Comparison of ENCODE assay signal across 8 cellular contexts in the genomic region with DNA sequence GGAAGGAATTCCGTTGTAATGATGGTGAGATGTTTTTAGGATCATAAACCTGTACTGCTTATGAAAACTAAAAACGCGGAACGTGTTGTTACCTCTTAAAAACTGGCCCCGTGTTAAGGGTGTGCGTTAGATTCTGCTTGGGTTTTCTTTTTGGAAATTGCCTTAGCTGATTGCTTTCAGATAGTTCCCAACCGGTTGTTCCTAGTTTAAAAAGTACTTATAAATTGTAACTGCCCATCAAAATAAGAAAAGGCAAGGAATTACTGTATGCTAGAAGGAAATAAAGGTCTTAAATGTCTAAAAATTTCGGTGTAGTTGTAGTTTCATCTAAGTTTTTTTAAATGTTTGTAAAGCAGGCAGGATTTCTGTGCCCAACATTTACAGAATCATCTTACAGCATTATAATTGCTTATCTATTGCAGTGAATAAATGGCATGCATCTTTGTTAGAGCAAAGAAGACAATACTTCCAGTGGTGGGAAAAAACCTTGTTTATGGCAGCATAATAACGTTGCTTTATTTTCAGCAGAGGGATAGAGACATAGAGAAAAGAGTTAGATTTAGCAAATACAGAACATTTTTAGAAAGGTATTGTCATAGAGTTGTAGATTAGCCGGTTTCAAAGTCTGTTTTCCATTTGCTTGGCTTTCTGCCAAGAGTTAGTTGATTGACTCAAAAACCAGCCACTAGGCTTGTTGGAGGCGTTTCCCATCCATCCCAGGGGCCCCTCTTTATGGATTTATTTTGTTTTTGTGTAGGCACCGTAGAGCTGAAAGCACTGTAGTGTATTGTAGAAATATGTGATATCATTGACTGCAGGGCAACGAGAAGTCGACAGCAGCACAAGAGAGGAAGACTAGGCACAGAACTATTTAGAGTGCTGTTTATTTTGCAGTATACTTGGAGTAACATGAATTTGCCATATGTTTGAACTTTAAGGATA. TPM values are rescaled to one million over a fixed set of nuclear protein-coding genes. Genes with fewer than 3 reads are reported as not detected.
DNase-seq lines count a peak whose midpoint lies in the region; ATAC-seq, FAIRE-seq and TF ChIP-seq lines count a peak whose summit lies in the region.

No MANE protein-coding gene starts in this region.

- TF ChIP-seq POLR2A in A549 (IDR thresholded peaks at IDR 0.05; ENCODE audit: low read length): no peak

- FAIRE-seq in A549 (lab: Jason Lieb, UNC): no peak

- peak overlapping the region; percentile 68 for H3K4me2 ChIP-seq in A549

- no peak for TF ChIP-seq RAD21 in A549 (conservative IDR thresholded peaks at IDR 0.05 in 1 of 2, IDR thresholded peaks at IDR 0.05 in 1 of 2)

- peaks cover 35% of the 10 kb centered on the region for H3K4me1 ChIP-seq in A549

- H3K27ac Mint-ChIP-seq in effector memory CD8-positive, alpha-beta T cell: peak overlapping the region; percentile 95 to 97
- H3K27ac Mint-ChIP-seq in stimulated activated memory B cell treated with anti-CD40 and anti-IgM and Interleukin-4, amounts not matched to agents 10 μg/mL and 1 μg/mL and 100 μg/mL, for 72 hours: no peak overlapping the region

- H3K4me1 Mint-ChIP-seq in effector memory CD8-positive, alpha-beta T cell (ENCODE audit: low read depth in 2 of 2): peaks cover 33 to 51% of the 10 kb centered on the region in 2 donors
- H3K4me1 Mint-ChIP-seq in stimulated activated memory B cell treated with anti-CD40 and anti-IgM and Interleukin-4, amounts not matched to agents 10 μg/mL and 1 μg/mL and 100 μg/mL, for 72 hours: peaks cover 48% of the 10 kb centered on the region

- no peaks in the 10 kb centered on the region for H3K27me3 Mint-ChIP-seq in effector memory CD8-positive, alpha-beta T cell
- no peaks in the 10 kb centered on the region for H3K27me3 Mint-ChIP-seq in stimulated activated memory B cell treated with anti-CD40 and anti-IgM and Interleukin-4, amounts not matched to agents 10 μg/mL and 1 μg/mL and 100 μg/mL, for 72 hours

- no peaks in the 10 kb centered on the region for H3K9me3 ChIP-seq in A549

- no peak for TF ChIP-seq EP300 in A549 (IDR thresholded peaks at IDR 0.05)

- peak; percentile 54 to 74 for DNase-seq in A549 (ENCODE audit: low read depth in 1 of 2, low spot score in 1 of 2)
- peak; percentile 70 for DNase-seq in NCI-H2171 (lab: John Stamatoyannopoulos, UW)
- peak; percentile 4 to 31 (median 30) for DNase-seq in effector memory CD8-positive, alpha-beta T cell
- peak; percentile 83 to 93 for DNase-seq in lung microvascular endothelial cell (ENCODE audit: low read depth in 2 of 2)

- TF ChIP-seq CTCF in A549 (IDR thresholded peaks at IDR 0.05) (peak; percentile 9; the same call in 2 of the 3 replicates), GM12875 (IDR thresholded peaks at IDR 0.05; ENCODE audit: borderline replicate concordance, insufficient read depth, low read depth, low read length) (no peak), WI38 (IDR thresholded peaks at IDR 0.05; ENCODE audit: low read depth, low read length) (no peak)

- H3K9me3 Mint-ChIP-seq in effector memory CD8-positive, alpha-beta T cell: no peaks in the 10 kb centered on the region
- H3K9me3 Mint-ChIP-seq in stimulated activated memory B cell treated with anti-CD40 and anti-IgM and Interleukin-4, amounts not matched to agents 10 μg/mL and 1 μg/mL and 100 μg/mL, for 72 hours: no peaks in the 10 kb centered on the region

- peak overlapping the region; percentile 36 to 86 for H3K27ac ChIP-seq in A549

- CTCF ChIA-PET in A549 (lab: Yijun Ruan, JAX): interaction anchor here (0.6 to 3.9 kb wide), 21 partner anchors 9 to 450 kb away, joined by 3 to 31 read pairs (median 4); no protein-coding TSS in a partner anchor

- H3K4me3 ChIP-seq in A549 (peak overlapping the region; percentile 88), GM12875 (ENCODE audit: low read depth, low read length) (peak overlapping the region; percentile 56), WI38 (ENCODE audit: low read depth, low read length) (peak overlapping the region; percentile 95)

- ATAC-seq in A549 (peak in 1 of 2 experiments; percentile 8; a peak in 2 of 6 replicates), GM21360 (IDR thresholded peaks at IDR 0.05; ENCODE audit: unreplicated experiment) (no peak)
- no peak for ATAC-seq in effector memory CD8-positive, alpha-beta T cell (replicated peaks)
- no peak for ATAC-seq in stimulated activated memory B cell treated with anti-CD40 and anti-IgM and Interleukin-4, amounts not matched to agents 10 μg/mL and 1 μg/mL and 100 μg/mL, for 72 hours

- WGBS in A549 (ENCODE audit: missing lambda C conversion rate): under 1% methylated on average over 14 of the region's 14 CpGs

- peaks cover 16% of the 10 kb centered on the region for H3K36me3 Mint-ChIP-seq in effector memory CD8-positive, alpha-beta T cell (ENCODE audit: insufficient read depth)
- no peaks in the 10 kb centered on the region for H3K36me3 Mint-ChIP-seq in stimulated activated memory B cell treated with anti-CD40 and anti-IgM and Interleukin-4, amounts not matched to agents 10 μg/mL and 1 μg/mL and 100 μg/mL, for 72 hours

- POLR2A ChIA-PET in A549 (lab: Yijun Ruan, JAX): interaction anchor here (0.6 to 1.3 kb wide), 3 partner anchors 75 to 1460 kb away, joined by 3 to 6 read pairs (median 5); a partner anchor contains a TSS

- peak overlapping the region; percentile 95 to 96 for H3K4me3 Mint-ChIP-seq in effector memory CD8-positive, alpha-beta T cell
- H3K4me3 Mint-ChIP-seq in stimulated activated memory B cell treated with anti-CD40 and anti-IgM and Interleukin-4, amounts not matched to agents 10 μg/mL and 1 μg/mL and 100 μg/mL, for 72 hours: peak overlapping the region; percentile 97

TF ChIP-seq in A549, 52 proteins besides CTCF, POLR2A, EP300 and RAD21:
- TF ChIP-seq HOXB13 (CRISPR knock-in tag; IDR thresholded peaks at IDR 0.05; ENCODE audit: low read depth) (no peak), NFE2L2 (conservative IDR thresholded peaks at IDR 0.05; ENCODE audit: low read length) (no peak), PHF8 (IDR thresholded peaks at IDR 0.05; ENCODE audit: borderline replicate concordance, low read depth) (no peak), TFCP2L1 (CRISPR knock-in tag; IDR thresholded peaks at IDR 0.05) (no peak), RARB (CRISPR knock-in tag; IDR thresholded peaks at IDR 0.05) (no peak), POLR2AphosphoS2 (conservative IDR thresholded peaks at IDR 0.05; ENCODE audit: low read length) (no peak)
- TF ChIP-seq, protein P1, sequence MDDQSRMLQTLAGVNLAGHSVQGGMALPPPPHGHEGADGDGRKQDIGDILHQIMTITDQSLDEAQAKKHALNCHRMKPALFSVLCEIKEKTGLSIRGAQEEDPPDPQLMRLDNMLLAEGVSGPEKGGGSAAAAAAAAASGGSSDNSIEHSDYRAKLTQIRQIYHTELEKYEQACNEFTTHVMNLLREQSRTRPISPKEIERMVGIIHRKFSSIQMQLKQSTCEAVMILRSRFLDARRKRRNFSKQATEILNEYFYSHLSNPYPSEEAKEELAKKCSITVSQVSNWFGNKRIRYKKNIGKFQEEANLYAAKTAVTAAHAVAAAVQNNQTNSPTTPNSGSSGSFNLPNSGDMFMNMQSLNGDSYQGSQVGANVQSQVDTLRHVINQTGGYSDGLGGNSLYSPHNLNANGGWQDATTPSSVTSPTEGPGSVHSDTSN (IDR thresholded peaks at IDR 0.05): peak; percentile 96

RNA-seq across cellular contexts. Expression of a gene that starts 1.7 kb away (rescaled TPM):
- polyA plus RNA-seq in A549 (2011; rRNA removed) (10.5 and 11.6 TPM in 2 replicates), A549 (2017; fragmentation: RNase III; extraction: RNeasy Plus Mini Kit Qiagen cat#74134 plus additional on column Dnase treatment) (12.0 to 13.5 TPM (median 13.5 TPM) in 3 replicates)
- polyA plus RNA-seq in A549 (2012; cell fraction: cytosol; rRNA removed): 4.1 and 4.8 TPM in 2 replicates
- polyA plus RNA-seq in A549 (2012; cell fraction: nucleus; rRNA removed): 3.6 and 4.9 TPM in 2 replicates
- 11.1 and 12.2 TPM in 2 replicates for polyA minus RNA-seq in A549 (2011; rRNA and poly(A)+ RNA removed)
- 15.0 and 24.2 TPM in 2 replicates for total RNA-seq in lung microvascular endothelial cell

Comparison
In these comparisons a context has a peak if more than half of its experiments do, and no peak if none do; other contexts are left out.
1. DNase-seq: peak in every context shown above with its lines; median percentile 88 in lung microvascular endothelial cell; 70 in NCI-H2171; 64 in A549; 30 in effector memory CD8-positive, alpha-beta T cell.